Comparison of ENCODE assay signal across 8 cellular contexts in the genomic region with DNA sequence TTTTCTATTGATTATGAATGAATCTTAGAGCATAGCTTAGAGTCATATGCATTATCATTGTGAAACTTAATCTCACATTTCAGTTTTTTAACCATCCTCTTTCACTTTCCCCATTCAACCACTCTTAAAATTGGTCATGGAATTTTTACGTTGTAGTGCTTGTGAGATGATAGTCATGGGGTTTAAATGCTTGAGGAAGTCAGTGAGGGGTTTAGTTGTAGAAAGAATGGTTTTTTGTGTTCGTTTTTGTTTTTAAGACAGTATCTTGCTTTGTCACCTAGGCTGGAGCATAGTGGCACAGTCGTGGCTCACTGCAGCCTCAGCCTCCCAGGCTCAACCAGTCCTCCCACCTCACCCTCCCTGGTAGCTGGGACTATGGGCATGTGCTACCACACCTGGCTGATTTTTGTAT. TPM values are rescaled to one million over a fixed set of nuclear protein-coding genes. Genes with fewer than 3 reads are reported as not detected.
DNase-seq lines count a peak whose midpoint lies in the region; ATAC-seq and TF ChIP-seq lines count a peak whose summit lies in the region.

No MANE protein-coding gene starts in this region.

- H3K4me3 ChIP-seq in CD4-positive, alpha-beta memory T cell (ENCODE audit: low read length in 2 of 2) = no peak overlapping the region

- no peak overlapping the region for H3K27ac ChIP-seq in CD4-positive, alpha-beta memory T cell (ENCODE audit: low read depth, low read length)

- H3K9me3 ChIP-seq in CD4-positive, alpha-beta memory T cell (ENCODE audit: control insufficient read depth in 1 of 2, low read length in 2 of 2) = no peaks in the 10 kb centered on the region

- POLR2A ChIA-PET in CD4-positive, alpha-beta memory T cell (lab: Charles Lee; ENCODE audit: partially characterized antibody) = interaction anchor here (1.5 to 3.9 kb wide), 4 partner anchors 10 to 22 kb away, joined by 3 to 34 read pairs (median 12); a partner anchor contains a TSS

- no peaks in the 10 kb centered on the region for H3K9me3 Mint-ChIP-seq in CD4-positive, alpha-beta memory T cell
- no peaks in the 10 kb centered on the region for H3K9me3 Mint-ChIP-seq in activated naive CD4-positive, alpha-beta T cell treated with anti-CD3 and anti-CD28 coated beads, Interleukin-2, amount 50 U/mL, for 24 hours
- H3K9me3 Mint-ChIP-seq in immature natural killer cell (no peaks in the 10 kb centered on the region), chondrocyte (ENCODE audit: low read depth) (no peaks in the 10 kb centered on the region)

- H3K36me3 ChIP-seq in CD4-positive, alpha-beta memory T cell (ENCODE audit: insufficient read depth, low read length) = peaks cover 5% of the 10 kb centered on the region

- peaks cover 52% of the 10 kb centered on the region for H3K4me1 ChIP-seq in CD4-positive, alpha-beta memory T cell (ENCODE audit: insufficient read depth, low read length)

- peak overlapping the region in 7 of 8 donors; percentile 60 to 84 (median 77) for H3K4me3 Mint-ChIP-seq in CD4-positive, alpha-beta memory T cell
- H3K4me3 Mint-ChIP-seq in activated naive CD4-positive, alpha-beta T cell treated with anti-CD3 and anti-CD28 coated beads, Interleukin-2, amount 50 U/mL, for 24 hours = peak overlapping the region; percentile 67
- peak overlapping the region in 1 of 5 donors; percentile 42 for H3K4me3 Mint-ChIP-seq in immature natural killer cell
- no peak overlapping the region for H3K4me3 Mint-ChIP-seq in chondrocyte (ENCODE audit: unreplicated experiment)

- CTCF ChIA-PET in CD4-positive, alpha-beta memory T cell (lab: Charles Lee; ENCODE audit: partially characterized antibody) = interaction anchor here (1.0 to 2.3 kb wide), 7 partner anchors 10 to 160 kb away, joined by 3 to 12 read pairs (median 6); a partner anchor contains a TSS

- ATAC-seq in GM19395 (IDR thresholded peaks at IDR 0.05; ENCODE audit: unreplicated experiment) = peak; percentile 66
- peak; percentile 69 for ATAC-seq in HG03175 (IDR thresholded peaks at IDR 0.05; ENCODE audit: unreplicated experiment)

- intact Hi-C loops in CD4-positive, alpha-beta memory T cell (cut with micrococcal nuclease) = no loop called here

- peak overlapping the region in 5 of 7 donors; percentile 57 to 86 (median 77) for H3K27ac Mint-ChIP-seq in CD4-positive, alpha-beta memory T cell
- H3K27ac Mint-ChIP-seq in activated naive CD4-positive, alpha-beta T cell treated with anti-CD3 and anti-CD28 coated beads, Interleukin-2, amount 50 U/mL, for 24 hours = peak overlapping the region; percentile 77
- H3K27ac Mint-ChIP-seq in immature natural killer cell = peak overlapping the region in 3 of 6 donors; percentile 43 to 82 (median 51)
- no peak overlapping the region for H3K27ac Mint-ChIP-seq in chondrocyte (ENCODE audit: unreplicated experiment)

- H3K36me3 Mint-ChIP-seq in CD4-positive, alpha-beta memory T cell = peaks cover 15 to 42% of the 10 kb centered on the region in 2 donors
- H3K36me3 Mint-ChIP-seq in activated naive CD4-positive, alpha-beta T cell treated with anti-CD3 and anti-CD28 coated beads, Interleukin-2, amount 50 U/mL, for 24 hours = peaks cover 14% of the 10 kb centered on the region
- H3K36me3 Mint-ChIP-seq in immature natural killer cell = peaks cover 3 to 13% (median 9%) of the 10 kb centered on the region in 3 donors
- H3K36me3 Mint-ChIP-seq in chondrocyte (ENCODE audit: low read depth) = peaks cover 6% of the 10 kb centered on the region

- DNase-seq in CD4-positive, alpha-beta memory T cell = no peak
- no peak for DNase-seq in immature natural killer cell
- DNase-seq in retina = no peak
- DNase-seq in chondrocyte (ENCODE audit: low spot score) = no peak
- no peak for DNase-seq in RKO (ENCODE audit: low spot score)

- H3K27me3 ChIP-seq in CD4-positive, alpha-beta memory T cell (ENCODE audit: insufficient read depth, low read length) = no peaks in the 10 kb centered on the region

- H3K4me1 Mint-ChIP-seq in CD4-positive, alpha-beta memory T cell = peaks cover 41 to 71% (median 55%) of the 10 kb centered on the region in 4 donors
- peaks cover 64% of the 10 kb centered on the region for H3K4me1 Mint-ChIP-seq in activated naive CD4-positive, alpha-beta T cell treated with anti-CD3 and anti-CD28 coated beads, Interleukin-2, amount 50 U/mL, for 24 hours
- H3K4me1 Mint-ChIP-seq in immature natural killer cell = peaks cover 37 to 57% of the 10 kb centered on the region in 2 donors
- H3K4me1 Mint-ChIP-seq in chondrocyte (ENCODE audit: low read depth) = peaks cover 31% of the 10 kb centered on the region

- no peak for TF ChIP-seq CTCF in chondrocyte (IDR thresholded peaks at IDR 0.05)

- H3K27me3 Mint-ChIP-seq in CD4-positive, alpha-beta memory T cell = no peaks in the 10 kb centered on the region
- no peaks in the 10 kb centered on the region for H3K27me3 Mint-ChIP-seq in activated naive CD4-positive, alpha-beta T cell treated with anti-CD3 and anti-CD28 coated beads, Interleukin-2, amount 50 U/mL, for 24 hours
- peaks cover 0 to 1% (median 0%) of the 10 kb centered on the region in 3 donors for H3K27me3 Mint-ChIP-seq in immature natural killer cell (ENCODE audit: low read depth in 3 of 3)
- H3K27me3 Mint-ChIP-seq in chondrocyte (ENCODE audit: low read depth) = no peaks in the 10 kb centered on the region

RNA-seq across cellular contexts. Expression of a gene that starts 19.6 kb away (rescaled TPM):
- 10 to 100 TPM; 26.3 to 29.7 TPM for total RNA-seq in CD4-positive, alpha-beta memory T cell
- polyA plus RNA-seq in CD4-positive, alpha-beta memory T cell = 10 to 100 TPM; 13.0 to 14.7 TPM
- 1 to 10 TPM; 3.0 to 7.1 (median 6.8) TPM for polyA plus RNA-seq in immature natural killer cell
- total RNA-seq in chondrocyte = 17.1 to 31.3 TPM (median 30.9 TPM) in 3 replicates
